ENCODE assay signal across 2 cellular contexts in the genomic region with DNA sequence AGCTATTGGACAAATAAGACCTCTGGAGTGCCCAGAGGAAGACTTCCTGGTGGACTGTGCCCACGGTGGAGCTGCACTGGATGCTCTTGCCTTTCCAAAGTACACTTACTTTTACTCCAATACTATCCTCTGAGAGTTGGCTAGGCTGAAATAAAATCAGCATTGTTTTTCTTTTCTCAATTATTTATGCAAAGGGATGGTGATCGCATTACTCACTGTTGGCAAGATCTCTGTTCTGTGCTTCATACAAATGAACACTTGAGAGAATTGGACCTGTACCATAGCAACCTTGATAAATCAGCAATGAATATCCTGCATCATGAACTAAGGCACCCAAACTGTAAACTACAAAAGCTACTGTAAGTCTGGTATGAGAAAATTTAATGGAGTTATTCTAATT.
TF ChIP-seq lines count a peak whose summit lies in the region.

No MANE protein-coding gene starts in this region.

TF ChIP-seq in IMR-90, 13 proteins besides CTCF, POLR2A, EP300 and RAD21:
- TF ChIP-seq BHLHE40 (IDR thresholded peaks at IDR 0.05; ENCODE audit: low read depth, low read length) (no peak), MAFK (IDR thresholded peaks at IDR 0.05; ENCODE audit: low read depth, low read length) (no peak), CEBPB (IDR thresholded peaks at IDR 0.05; ENCODE audit: low read depth, low read length) (no peak), RCOR1 (IDR thresholded peaks at IDR 0.05; ENCODE audit: insufficient replicate concordance, low read length) (no peak)
- TF ChIP-seq, protein P1, sequence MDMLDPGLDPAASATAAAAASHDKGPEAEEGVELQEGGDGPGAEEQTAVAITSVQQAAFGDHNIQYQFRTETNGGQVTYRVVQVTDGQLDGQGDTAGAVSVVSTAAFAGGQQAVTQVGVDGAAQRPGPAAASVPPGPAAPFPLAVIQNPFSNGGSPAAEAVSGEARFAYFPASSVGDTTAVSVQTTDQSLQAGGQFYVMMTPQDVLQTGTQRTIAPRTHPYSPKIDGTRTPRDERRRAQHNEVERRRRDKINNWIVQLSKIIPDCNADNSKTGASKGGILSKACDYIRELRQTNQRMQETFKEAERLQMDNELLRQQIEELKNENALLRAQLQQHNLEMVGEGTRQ (IDR thresholded peaks at IDR 0.05; ENCODE audit: low read depth, low read length), result no peak

TF ChIP-seq in endothelial cell of umbilical vein, 7 proteins besides CTCF, POLR2A, EP300 and RAD21:
- TF ChIP-seq FOS (IDR thresholded peaks at IDR 0.05; ENCODE audit: borderline replicate concordance, insufficient read depth, low read length) (peak; percentile 23), POLR2AphosphoS5 (IDR thresholded peaks at IDR 0.05; ENCODE audit: insufficient read depth, low read depth, low read length) (no peak), GATA2 (IDR thresholded peaks at IDR 0.05; ENCODE audit: insufficient read depth, insufficient read length, low read depth, low read length) (no peak), EZH2 (IDR thresholded peaks at IDR 0.05; ENCODE audit: borderline replicate concordance, low read depth, low read length, severe bottlenecking) (no peak), MYC (IDR thresholded peaks at IDR 0.05; ENCODE audit: low read depth, low read length) (no peak)
- TF ChIP-seq, protein P2, sequence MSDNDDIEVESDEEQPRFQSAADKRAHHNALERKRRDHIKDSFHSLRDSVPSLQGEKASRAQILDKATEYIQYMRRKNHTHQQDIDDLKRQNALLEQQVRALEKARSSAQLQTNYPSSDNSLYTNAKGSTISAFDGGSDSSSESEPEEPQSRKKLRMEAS (IDR thresholded peaks at IDR 0.05; ENCODE audit: insufficient read depth, insufficient read length), result no peak
